Comparison of ENCODE assay signal across 1 cellular context in the genomic region with DNA sequence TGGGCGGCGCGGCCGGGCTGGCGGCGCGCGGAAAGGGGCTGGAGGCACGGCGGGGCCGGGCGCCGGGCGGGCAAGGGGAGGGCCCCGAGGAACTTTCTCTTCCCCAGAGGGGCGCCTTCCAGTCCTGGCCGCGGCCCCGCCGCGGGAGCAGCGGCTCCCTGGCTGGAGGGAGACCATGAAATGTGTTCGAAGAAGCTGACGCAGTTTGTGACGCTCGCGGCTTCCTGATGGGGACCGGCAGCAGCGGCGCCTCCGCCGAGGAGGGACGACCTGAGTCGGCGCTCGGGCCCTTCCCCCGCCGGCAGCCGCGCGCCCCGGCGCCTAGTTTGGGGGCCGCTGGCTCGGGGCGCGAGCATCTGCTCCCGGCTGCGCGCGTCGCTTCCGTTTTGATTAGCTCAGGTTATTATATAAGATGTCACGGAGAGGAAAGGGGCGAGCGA.
A peak's percentile ranks its signal among the peaks of the same experiment; 100 is the strongest.
TF ChIP-seq lines count a peak whose summit lies in the region.

No MANE protein-coding gene starts in this region.

TF ChIP-seq in A549, 52 proteins besides CTCF, POLR2A, EP300 and RAD21 (continued from another document):
- TF ChIP-seq, protein P1, sequence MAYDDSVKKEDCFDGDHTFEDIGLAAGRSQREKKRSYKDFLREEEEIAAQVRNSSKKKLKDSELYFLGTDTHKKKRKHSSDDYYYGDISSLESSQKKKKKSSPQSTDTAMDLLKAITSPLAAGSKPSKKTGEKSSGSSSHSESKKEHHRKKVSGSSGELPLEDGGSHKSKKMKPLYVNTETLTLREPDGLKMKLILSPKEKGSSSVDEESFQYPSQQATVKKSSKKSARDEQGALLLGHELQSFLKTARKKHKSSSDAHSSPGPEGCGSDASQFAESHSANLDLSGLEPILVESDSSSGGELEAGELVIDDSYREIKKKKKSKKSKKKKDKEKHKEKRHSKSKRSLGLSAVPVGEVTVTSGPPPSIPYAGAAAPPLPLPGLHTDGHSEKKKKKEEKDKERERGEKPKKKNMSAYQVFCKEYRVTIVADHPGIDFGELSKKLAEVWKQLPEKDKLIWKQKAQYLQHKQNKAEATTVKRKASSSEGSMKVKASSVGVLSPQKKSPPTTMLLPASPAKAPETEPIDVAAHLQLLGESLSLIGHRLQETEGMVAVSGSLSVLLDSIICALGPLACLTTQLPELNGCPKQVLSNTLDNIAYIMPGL (CRISPR knock-in tag; IDR thresholded peaks at IDR 0.05; ENCODE audit: borderline replicate concordance), result 0 out of 2 replicates have a peak, but pooled peaks have one; percentile 23
